ENCODE assay signal across 37 cellular contexts in genomic region chr7:98156700-98157099, GRCh38. TPM values are rescaled to one million over a fixed set of nuclear protein-coding genes. Genes with fewer than 3 reads are reported as not detected.
"Had no signal": no experiment of that assay in that cellular context is flagged by ENCODE, and none has a peak within 500 bp of the region (broad histone marks: within the 10 kb centered on the region; RNA-seq: fewer than 3 reads in every experiment).

No MANE protein-coding gene starts in this region.

- H3K9me3 ChIP-seq: MG63 had no signal

- H3K27me3 ChIP-seq: MG63 had no signal

- DNase-seq: Karpas-422, Kasumi-1, MG63, MM.1S, MV-4-11, NCI-H1048, NCI-H1092, NCI-H1092 treated with DMSO at 0.1 percent for 48 hours, NCI-H1105, NCI-H1105 treated with DMSO at 0.1 percent for 48 hours, NCI-H1417, NCI-H1417 treated with DMSO at 0.1 percent for 48 hours, NCI-H1436, NCI-H1436 treated with DMSO at 0.1 percent for 48 hours, NCI-H146, NCI-H1694, NCI-H1694 treated with DMSO at 0.1 percent for 48 hours, NCI-H187, NCI-H187 treated with DMSO at 0.1 percent for 48 hours, NCI-H1930, NCI-H2029, NCI-H2029 treated with DMSO at 0.1 percent for 48 hours, NCI-H2081, NCI-H2081 treated with DMSO at 0.1 percent for 48 hours, NCI-H2107, NCI-H2171, NCI-H2171 treated with DMSO at 0.1 percent for 48 hours, NCI-H2227 treated with DMSO at 0.1 percent for 48 hours, NCI-H226, NCI-H345, NCI-H446, NCI-H446 treated with DMSO at 0.1 percent for 48 hours, NCI-H510A, NCI-H510A treated with DMSO at 0.1 percent for 48 hours, NCI-H524 had no signal

- H3K36me3 ChIP-seq: MG63 had no signal

- H3K4me3 ChIP-seq: MG63 had no signal

RNA-seq across cellular contexts. Expression of gene BHLHA15, which starts 54.5 kb away (rescaled TPM):
- total RNA-seq: LHCN-M2, M059J had no signal
